Comparison of ENCODE assay signal across 8 cellular contexts in the genomic region with DNA sequence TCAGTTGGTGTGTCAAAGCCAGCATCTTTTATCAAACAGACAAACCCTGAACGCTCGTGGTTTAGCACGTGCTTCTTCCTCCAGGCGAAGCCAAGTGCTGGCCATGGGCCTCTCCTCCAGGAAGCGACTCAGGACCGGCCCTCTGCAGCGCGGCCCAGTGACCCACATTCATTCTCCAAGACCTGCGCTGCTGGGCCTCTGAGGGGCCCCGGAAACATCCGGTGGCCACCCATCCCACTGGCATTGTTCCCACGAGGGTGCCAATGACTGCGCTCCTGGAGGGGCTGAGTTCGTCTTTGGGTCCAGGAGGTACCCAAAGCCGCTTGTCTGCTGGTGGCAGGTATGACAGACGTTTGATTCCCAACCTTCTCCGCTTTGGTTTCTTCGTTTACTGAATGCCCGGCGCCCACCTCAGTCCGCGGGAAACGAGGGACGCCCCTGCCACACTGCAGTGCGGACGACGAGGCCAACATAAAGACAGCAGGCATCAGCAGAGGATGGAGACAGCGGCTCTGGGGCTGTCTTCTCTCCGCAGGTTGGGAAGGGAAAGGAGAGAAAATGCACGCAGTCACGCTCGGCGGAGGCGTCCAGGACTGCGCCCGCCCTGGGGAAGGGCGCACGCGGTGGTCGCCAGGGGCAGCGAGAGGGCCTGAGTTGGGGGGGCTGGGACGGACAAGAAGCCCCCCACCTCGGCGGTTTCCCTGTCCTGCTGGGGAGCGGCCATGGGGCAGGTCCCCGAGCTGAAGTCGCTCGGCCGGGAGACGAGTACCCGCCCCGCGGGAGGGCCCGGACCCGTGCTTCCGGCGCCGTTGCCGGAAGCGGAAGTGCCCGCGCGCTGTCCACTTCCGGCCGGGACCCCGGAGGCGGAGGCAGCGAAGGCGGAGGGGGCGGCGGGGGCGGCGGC. TPM values are rescaled to one million over a fixed set of nuclear protein-coding genes. Genes with fewer than 3 reads are reported as not detected.
DNase-seq lines count a peak whose midpoint lies in the region; ATAC-seq and TF ChIP-seq lines count a peak whose summit lies in the region.

A gene (plus strand): TSS at position 842 of the 904 bp plus-strand sequence. CDS start 3,030 bp downstream, outside the sequence.

- intact Hi-C loops in body of pancreas (cut with DNase I), result no loop called here

- H3K27me3 ChIP-seq in body of pancreas, result no peaks in the 10 kb centered on the region
- H3K27me3 ChIP-seq in iPS-15b (ENCODE audit: control insufficient read depth, insufficient read depth, low read length), result no peaks in the 10 kb centered on the region
- no peaks in the 10 kb centered on the region for H3K27me3 ChIP-seq in skeletal muscle satellite cell (ENCODE audit: control insufficient read depth, insufficient read depth, low read length)

- H3K9ac ChIP-seq in iPS-15b (ENCODE audit: low read depth, low read length) (peak within 1 kb of the TSS; percentile 85), skeletal muscle satellite cell (ENCODE audit: low read depth, low read length) (peak within 1 kb of the TSS; percentile 95)

- H3K36me3 ChIP-seq in body of pancreas (replicated peaks in 1 of 2; ENCODE audit: insufficient read depth in 1 of 2, low read depth in 2 of 2) (peaks cover 0 to 3% of the 10 kb centered on the region in 2 donors), iPS-15b (ENCODE audit: control insufficient read depth, insufficient read depth, low read length) (peaks cover 7% of the 10 kb centered on the region), skeletal muscle satellite cell (ENCODE audit: insufficient read depth, low read length) (peaks cover 13% of the 10 kb centered on the region)

- peak within 1 kb of the TSS; percentile 97 for H3K4me2 ChIP-seq in skeletal muscle satellite cell (ENCODE audit: low read length)

- 0 to 4% methylated on average over 9 to 72 of the region's 73 CpGs for WGBS in body of pancreas, 2 donors

- H3K4me3 ChIP-seq in body of pancreas, result peak within 1 kb of the TSS; percentile 88 to 90
- H3K4me3 ChIP-seq in iPS-15b (ENCODE audit: low read depth, low read length), result peak within 1 kb of the TSS; percentile 87
- H3K4me3 ChIP-seq in skeletal muscle satellite cell (ENCODE audit: low read length), result peak within 1 kb of the TSS; percentile 96

- DNase-seq in DMS 273 (lab: John Stamatoyannopoulos, UW; ENCODE audit: unreplicated experiment) (peak; percentile 90), DMS 273 treated with DMSO at 0.1 percent for 48 hours (lab: John Stamatoyannopoulos, UW) (no peak), NCI-H1694 (lab: John Stamatoyannopoulos, UW) (peak; percentile 21), UCSD-AML1 (lab: John Stamatoyannopoulos, UW; ENCODE audit: unreplicated experiment) (peak; percentile 83), body of pancreas (peak; percentile 65 to 81 (median 71))

- ATAC-seq in HG02852 (IDR thresholded peaks at IDR 0.05; ENCODE audit: unreplicated experiment), result peak; percentile 83
- peak; percentile 87 for ATAC-seq in body of pancreas

- TF ChIP-seq POLR2A in body of pancreas (IDR thresholded peaks at IDR 0.05), result peak; percentile 39 to 76 (median 75)

- H3K9me3 ChIP-seq in body of pancreas (no peaks in the 10 kb centered on the region), iPS-15b (ENCODE audit: control insufficient read depth, insufficient read depth, low read length) (no peaks in the 10 kb centered on the region), skeletal muscle satellite cell (replicated peaks; ENCODE audit: low read length) (no peaks in the 10 kb centered on the region)

- TF ChIP-seq CTCF in body of pancreas (IDR thresholded peaks at IDR 0.05), result no peak

- peak within 1 kb of the TSS; percentile 60 to 78 (median 66) for H3K27ac ChIP-seq in body of pancreas

- H3K4me1 ChIP-seq in body of pancreas (peaks cover 18% of the 10 kb centered on the region), iPS-15b (ENCODE audit: control insufficient read depth, insufficient read depth, low read length) (no peaks in the 10 kb centered on the region), skeletal muscle satellite cell (ENCODE audit: control insufficient read depth, insufficient read depth, low read length) (peaks cover 16% of the 10 kb centered on the region)

RNA-seq across cellular contexts. Expression of the gene that starts here (rescaled TPM):
- total RNA-seq in body of pancreas, result 10 to 100 TPM; 32.2 to 79.1 TPM
- total RNA-seq in skeletal muscle satellite cell (2012; rRNA removed), result 22.7 and 30.2 TPM in 2 replicates
